In the genomic region with DNA sequence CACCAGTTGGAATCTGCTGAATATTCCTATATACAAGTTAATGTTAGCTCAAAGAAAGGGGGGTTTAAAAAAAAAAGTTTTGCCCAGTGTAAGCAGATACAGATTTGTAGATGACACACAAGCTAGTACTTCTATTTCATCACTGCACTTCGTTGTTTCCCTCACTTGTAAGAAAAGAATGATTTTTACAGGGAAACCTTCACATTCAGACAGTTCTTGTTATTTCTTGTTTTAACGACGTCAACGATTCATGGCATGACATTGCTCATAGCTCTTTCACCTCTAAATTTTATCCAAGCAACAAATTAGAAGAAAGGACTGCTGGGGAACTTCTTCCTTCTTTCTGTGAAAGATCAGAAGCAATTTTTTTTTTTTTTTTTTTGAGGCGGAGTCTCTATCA, we compare ENCODE assay signal across 10 cellular contexts. TPM values are rescaled to one million over a fixed set of nuclear protein-coding genes. Genes with fewer than 3 reads are reported as not detected.
DNase-seq lines count a peak whose midpoint lies in the region; TF ChIP-seq lines count a peak whose summit lies in the region.
"Had no signal": no experiment of that assay in that cellular context is flagged by ENCODE, and none has a peak within 500 bp of the region (broad histone marks: within the 10 kb centered on the region; RNA-seq: fewer than 3 reads in every experiment).

No MANE protein-coding gene starts in this region.

- TF ChIP-seq CTCF in Calu3 (IDR thresholded peaks at IDR 0.05; ENCODE audit: unreplicated experiment) (no peak), Peyer's patch (IDR thresholded peaks at IDR 0.05) (no peak), dorsolateral prefrontal cortex (IDR thresholded peaks at IDR 0.05 in 54 of 56, conservative IDR thresholded peaks at IDR 0.05 in 2 of 56; ENCODE audit: low read depth in 1 of 56, partially characterized antibody in 56 of 56) (no peak), sigmoid colon (IDR thresholded peaks at IDR 0.05) (no peak)

- 76 to 81% methylated on average over 5 of the region's 5 CpGs for WGBS in sigmoid colon, 2 donors

- peak overlapping the region; percentile 70 for H3K27ac Mint-ChIP-seq in Calu3 (ENCODE audit: unreplicated experiment)

- H3K9me3 ChIP-seq in Peyer's patch (no peaks in the 10 kb centered on the region), sigmoid colon (no peaks in the 10 kb centered on the region)

- H3K4me1 ChIP-seq in Peyer's patch (peaks cover 0 to 20% (median 4%) of the 10 kb centered on the region in 4 donors), sigmoid colon (peaks cover 0 to 85% (median 77%) of the 10 kb centered on the region in 4 donors)

- no peak for TF ChIP-seq EP300 in sigmoid colon (IDR thresholded peaks at IDR 0.05)

- no peak overlapping the region for H3K4me3 ChIP-seq in Peyer's patch
- peak overlapping the region in 6 of 59 donors; percentile 18 to 46 (median 26) for H3K4me3 ChIP-seq in dorsolateral prefrontal cortex
- no peak overlapping the region for H3K4me3 ChIP-seq in sigmoid colon

- intact Hi-C loops in Calu3 (cut with micrococcal nuclease; ENCODE audit: unreplicated experiment) (loop anchor here (5.0 to 10.0 kb wide), 3 partner anchors 118 to 590 kb away; no protein-coding TSS in a partner anchor), dorsolateral prefrontal cortex (cut with DNase I) (loop anchor here in 1 of 2 donors (10.0 kb wide), 2 partner anchors 110 to 210 kb away; no protein-coding TSS in a partner anchor), sigmoid colon (cut with DNase I) (loop anchor here (5.0 kb wide), 1 partner anchor 73 kb away; no protein-coding TSS in a partner anchor)

- CTCF ChIA-PET in Calu3 (lab: Charles Lee), result interaction anchor here (0.5 to 1.6 kb wide), 9 partner anchors 11 to 392 kb away, joined by 3 to 8 read pairs (median 4); a partner anchor contains a TSS

- no peak for DNase-seq in Calu3
- DNase-seq in Peyer's patch, result no peak
- no peak for DNase-seq in dorsolateral prefrontal cortex
- DNase-seq in sigmoid colon, result no peak
- DNase-seq in Ammon's horn (ENCODE audit: low spot score), result no peak
- no peak for DNase-seq in germinal center (ENCODE audit: low spot score)
- no peak for DNase-seq in HuH-7 (ENCODE audit: low spot score)
- DNase-seq in medulla oblongata (ENCODE audit: extremely low spot score), result no peak
- DNase-seq: H7, NCI-H1694 treated with DMSO at 0.1 percent for 48 hours had no signal

- H3K36me3 ChIP-seq in Peyer's patch (no peaks in the 10 kb centered on the region), sigmoid colon (no peaks in the 10 kb centered on the region)

- H3K27ac ChIP-seq in Peyer's patch, result peak overlapping the region in 3 of 4 donors; percentile 49 to 80 (median 77)
- peak overlapping the region; percentile 12 to 95 (median 82) for H3K27ac ChIP-seq in dorsolateral prefrontal cortex
- peak overlapping the region; percentile 54 to 82 (median 68) for H3K27ac ChIP-seq in sigmoid colon

- no peak for TF ChIP-seq POLR2A in Peyer's patch (IDR thresholded peaks at IDR 0.05)
- TF ChIP-seq POLR2A in sigmoid colon (IDR thresholded peaks at IDR 0.05), result no peak

- no peak overlapping the region for H3K4me3 Mint-ChIP-seq in Calu3 (ENCODE audit: low read depth, unreplicated experiment)

- H3K4me1 Mint-ChIP-seq in Calu3 (ENCODE audit: low read depth, unreplicated experiment), result peaks cover 52% of the 10 kb centered on the region

- H3K36me3 Mint-ChIP-seq in Calu3 (ENCODE audit: insufficient read depth, unreplicated experiment), result peaks cover 7% of the 10 kb centered on the region

- H3K27me3 ChIP-seq in Peyer's patch (no peaks in the 10 kb centered on the region), dorsolateral prefrontal cortex (no peaks in the 10 kb centered on the region), sigmoid colon (no peaks in the 10 kb centered on the region)

- no TSS peak for BruUV-seq in Calu3 (replicated peaks; lab: Mats Ljungman, UMichigan)

- H3K27me3 Mint-ChIP-seq in Calu3 (ENCODE audit: unreplicated experiment), result no peaks in the 10 kb centered on the region

- H3K9me3 Mint-ChIP-seq in Calu3 (ENCODE audit: low read depth, unreplicated experiment), result no peaks in the 10 kb centered on the region

RNA-seq across cellular contexts. Expression of a gene that starts 25.7 kb away (rescaled TPM):
- not detected in 2 replicates for total RNA-seq in Calu3 (2022)
- not detected for total RNA-seq in Peyer's patch
- 1 to 10 TPM in 7 of 120 experiments, under 1 TPM in 8, not detected in 105; 0.43 to 2.8 (median 0.66) TPM for total RNA-seq in dorsolateral prefrontal cortex
- total RNA-seq in sigmoid colon, result not detected
- not detected for polyA plus RNA-seq in sigmoid colon
- total RNA-seq: H7 had no signal

RNA-seq across cellular contexts. Expression of a gene that starts 49.1 kb away (rescaled TPM):
- total RNA-seq in Calu3 (2022) (29.2 TPM in 2 replicates), Peyer's patch (10 to 100 TPM; 19.0 to 24.5 (median 20.4) TPM), dorsolateral prefrontal cortex (10 to 100 TPM; 10.6 to 22.8 (median 16.0) TPM), sigmoid colon (10 to 100 TPM; 20.8 to 37.4 (median 29.7) TPM)
- 10 to 100 TPM; 15.3 to 22.3 (median 19.2) TPM for polyA plus RNA-seq in sigmoid colon
